ENCODE assay signal across 21 cellular contexts in genomic region chr17:39962642-39963220, GRCh38. TPM values are rescaled to one million over a fixed set of nuclear protein-coding genes. Genes with fewer than 3 reads are reported as not detected.
DNase-seq lines count a peak whose midpoint lies in the region; ATAC-seq, FAIRE-seq and TF ChIP-seq lines count a peak whose summit lies in the region.
"Had no signal": no experiment of that assay in that cellular context is flagged by ENCODE, and none has a peak within 500 bp of the region (broad histone marks: within the 10 kb centered on the region; RNA-seq: fewer than 3 reads in every experiment).

TSS of gene GSDMA (plus strand) at chr17:39963004. CDS start at chr17:39965688, 2,684 bp downstream.

- H2AK5ac ChIP-seq in H1 (ENCODE audit: low read depth, low read length) = no peak within 1 kb of the TSS

- H2BK20ac ChIP-seq in H1 (ENCODE audit: low read length) = no peak within 1 kb of the TSS

- H2BK5ac ChIP-seq in H1 (ENCODE audit: low read depth, low read length) = no peak within 1 kb of the TSS

- H3K27ac ChIP-seq in BLaER1 (no peak within 1 kb of the TSS), RWPE2 (ENCODE audit: poor library complexity, severe bottlenecking) (peak within 1 kb of the TSS; percentile 54), H1 (ENCODE audit: low read depth, low read length) (no peak within 1 kb of the TSS)
- H3K27ac ChIP-seq: spleen, thyroid gland had no signal

- H3K4me1 ChIP-seq in BLaER1 (peaks cover 32% of the 10 kb centered on the region), RWPE2 (ENCODE audit: insufficient read depth, poor library complexity, severe bottlenecking) (peaks cover 10% of the 10 kb centered on the region), H1 (replicated peaks in 1 of 4; ENCODE audit: control insufficient read depth in 3 of 4, insufficient read depth in 4 of 4, low read length in 3 of 4) (peaks cover 0 to 3% (median 1%) of the 10 kb centered on the region in 4 experiments; a peak in 2 of 7 replicates)

- DNase-seq in NCI-H2107 treated with DMSO at 0.1 percent for 48 hours (lab: John Stamatoyannopoulos, UW; ENCODE audit: unreplicated experiment) (peak; percentile 52), NCI-H2107 (lab: John Stamatoyannopoulos, UW) (no peak), RWPE2 (ENCODE audit: low spot score) (no peak), H1 (ENCODE audit: low read depth in 1 of 2, low spot score in 2 of 2) (no peak), medulla oblongata (ENCODE audit: extremely low spot score) (no peak), MG63 (no peak)
- DNase-seq: activated CD4-positive, CD25-positive, alpha-beta regulatory T cell treated with anti-CD3 and anti-CD28 coated beads, Interleukin-2, amount 50 U/mL, for 72 hours; activated gamma-delta T cell; effector memory CD4-positive, alpha-beta T cell; hypothalamus; left cardiac atrium; NCI-H1694 treated with DMSO at 0.1 percent for 48 hours; NCI-H748 treated with DMSO at 0.1 percent for 48 hours; spleen; thyroid gland had no signal

- H3K4me3 ChIP-seq in BLaER1 (no peak within 1 kb of the TSS), RWPE2 (ENCODE audit: severe bottlenecking) (no peak within 1 kb of the TSS), H1 (ENCODE audit: extremely low read depth in 1 of 4, insufficient read depth in 2 of 4, low read depth in 3 of 4, low read length in 4 of 4) (no peak within 1 kb of the TSS), MG63 (no peak within 1 kb of the TSS)
- H3K4me3 ChIP-seq: spleen, thyroid gland had no signal

- TF ChIP-seq POLR2A in H1 (IDR thresholded peaks at IDR 0.05; ENCODE audit: control extremely low read depth in 1 of 2, low read depth in 2 of 2, low read length in 2 of 2) = no peak

- no peak for TF ChIP-seq EP300 in H1 (IDR thresholded peaks at IDR 0.05; ENCODE audit: borderline replicate concordance in 1 of 2, low read depth in 2 of 2, low read length in 2 of 2)

- H2BK12ac ChIP-seq in H1 (ENCODE audit: low read depth, low read length) = no peak within 1 kb of the TSS

- no peak within 1 kb of the TSS for H4K5ac ChIP-seq in H1 (ENCODE audit: insufficient read length, low read depth, low read length)

- H3K18ac ChIP-seq in H1 (ENCODE audit: extremely low read depth, low read length) = no peak within 1 kb of the TSS

- H4K8ac ChIP-seq in H1 (ENCODE audit: extremely low read depth, insufficient read depth, low read length) = peak within 1 kb of the TSS; percentile 12; the same call in 1 of the 2 replicates

- ATAC-seq in RWPE2 (ENCODE audit: low read depth) (no peak), GM19351 (IDR thresholded peaks at IDR 0.05; ENCODE audit: unreplicated experiment) (no peak)
- ATAC-seq: left cardiac atrium had no signal

- no peak within 1 kb of the TSS for H2BK120ac ChIP-seq in H1 (replicated peaks; ENCODE audit: low read depth, low read length)

- H3K14ac ChIP-seq in H1 (ENCODE audit: insufficient read length) = no peak within 1 kb of the TSS

- TF ChIP-seq RAD21 in H1 (IDR thresholded peaks at IDR 0.05 in 1 of 2, conservative IDR thresholded peaks at IDR 0.05 in 1 of 2; ENCODE audit: low read depth in 2 of 2, low read length in 2 of 2) = no peak

- CTCF ChIA-PET in H1 (lab: Charles Lee; ENCODE audit: partially characterized antibody) = interaction anchor here (0.7 to 9.2 kb wide), 3 partner anchors 8 to 46 kb away, joined by 3 to 96 read pairs (median 3); no protein-coding TSS in a partner anchor

- no peak within 1 kb of the TSS for H4K91ac ChIP-seq in H1 (replicated peaks; ENCODE audit: insufficient read length, low read length)

- H3K23me2 ChIP-seq in H1 (ENCODE audit: low read depth, low read length) = peaks cover 2% of the 10 kb centered on the region; the same call in 1 of the 2 replicates

- no peak within 1 kb of the TSS for H3K23ac ChIP-seq in H1 (ENCODE audit: insufficient read length)

- no peak for TF ChIP-seq CTCF in RWPE2 (IDR thresholded peaks at IDR 0.05; ENCODE audit: poor library complexity, severe bottlenecking)
- TF ChIP-seq CTCF in H1 (IDR thresholded peaks at IDR 0.05; ENCODE audit: control extremely low read depth in 1 of 3, insufficient read depth in 1 of 3, low read depth in 1 of 3, low read length in 3 of 3) = no peak

- no peaks in the 10 kb centered on the region for H3K79me2 ChIP-seq in H1 (ENCODE audit: control insufficient read depth in 1 of 2, insufficient read depth in 2 of 2, low read length in 2 of 2)

- H3K4ac ChIP-seq in H1 (replicated peaks; ENCODE audit: insufficient read length, low read depth, low read length) = no peak within 1 kb of the TSS

- H3K27me3 ChIP-seq in BLaER1 = no peaks in the 10 kb centered on the region
- H3K27me3 ChIP-seq in RWPE2 (ENCODE audit: insufficient read depth, poor library complexity, severe bottlenecking) = no peaks in the 10 kb centered on the region
- no peaks in the 10 kb centered on the region; a peak in 1 of 7 replicates for H3K27me3 ChIP-seq in H1 (replicated peaks in 1 of 4; ENCODE audit: control insufficient read depth in 3 of 4, extremely low read depth in 1 of 4, insufficient read depth in 3 of 4, low read length in 3 of 4)
- H3K27me3 ChIP-seq in MG63 = no peaks in the 10 kb centered on the region
- H3K27me3 ChIP-seq: spleen, thyroid gland had no signal

- H2AFZ ChIP-seq in H1 (ENCODE audit: low read length) = no peak within 1 kb of the TSS

- no peaks in the 10 kb centered on the region for H3K36me3 ChIP-seq in BLaER1
- no peaks in the 10 kb centered on the region for H3K36me3 ChIP-seq in RWPE2 (ENCODE audit: low read depth)
- no peaks in the 10 kb centered on the region for H3K36me3 ChIP-seq in H1 (ENCODE audit: control insufficient read depth in 2 of 4, insufficient read depth in 4 of 4, low read length in 3 of 4)
- H3K36me3 ChIP-seq in MG63 = no peaks in the 10 kb centered on the region
- H3K36me3 ChIP-seq: spleen, thyroid gland had no signal

- H3K56ac ChIP-seq in H1 (replicated peaks; ENCODE audit: insufficient read length, low read depth, low read length) = no peak within 1 kb of the TSS

- no peaks in the 10 kb centered on the region for H3K9me3 ChIP-seq in BLaER1
- H3K9me3 ChIP-seq in RWPE2 (ENCODE audit: severe bottlenecking) = no peaks in the 10 kb centered on the region
- no peaks in the 10 kb centered on the region for H3K9me3 ChIP-seq in H1 (ENCODE audit: insufficient read depth in 2 of 2, low read depth in 1 of 2, low read length in 1 of 2)
- H3K9me3 ChIP-seq in MG63 = no peaks in the 10 kb centered on the region
- H3K9me3 ChIP-seq: spleen, thyroid gland had no signal

- POLR2A ChIA-PET in H1 (lab: Charles Lee; ENCODE audit: partially characterized antibody) = interaction anchor here (0.6 to 1.8 kb wide), 4 partner anchors 8 to 36 kb away, joined by 3 to 7 read pairs (median 4); partner anchors contain the start of genes ORMDL3 and PSMD3

- FAIRE-seq in H1 (lab: Jason Lieb, UNC) = no peak
- FAIRE-seq: bronchial epithelial cell had no signal

- H3K79me1 ChIP-seq in H1 (ENCODE audit: low read depth, low read length) = no peaks in the 10 kb centered on the region

- H3K9ac ChIP-seq in BLaER1 = no peak within 1 kb of the TSS
- no peak within 1 kb of the TSS for H3K9ac ChIP-seq in H1 (replicated peaks in 1 of 4; ENCODE audit: extremely low read depth in 1 of 4, low read depth in 3 of 4, low read length in 3 of 4)

- H2BK15ac ChIP-seq in H1 (ENCODE audit: low read length) = no peak within 1 kb of the TSS

- H3K4me2 ChIP-seq in BLaER1 (peak within 1 kb of the TSS; percentile 19; the same call in 1 of the 2 replicates), H1 (ENCODE audit: insufficient read depth in 1 of 2, low read depth in 2 of 2, low read length in 2 of 2) (no peak within 1 kb of the TSS)

- 82% methylated on average over 4 of the region's 6 CpGs; no CpG with 5 or more reads in 1 of the 2 experiments for WGBS in H1 (ENCODE audit: extremely low coverage in 1 of 2, insufficient coverage in 1 of 2, insufficient read length in 1 of 2, insufficient replicate concordance in 2 of 2, low coverage in 1 of 2, low lambda C conversion rate in 2 of 2, missing lambda C conversion rate in 1 of 2), 2 experiments

- H4K20me1 ChIP-seq in BLaER1 (no peaks in the 10 kb centered on the region), H1 (replicated peaks in 1 of 2; ENCODE audit: control insufficient read depth in 1 of 2, insufficient read depth in 2 of 2, low read length in 2 of 2) (no peaks in the 10 kb centered on the region)

TF ChIP-seq in H1, 55 proteins besides CTCF, POLR2A, EP300 and RAD21 (continues in another document):
- TF ChIP-seq BCL11A (IDR thresholded peaks at IDR 0.05; ENCODE audit: low read depth in 2 of 2, low read length in 2 of 2) (no peak), ASH2L (IDR thresholded peaks at IDR 0.05; ENCODE audit: low read length) (no peak), SP1 (IDR thresholded peaks at IDR 0.05; ENCODE audit: low read depth, low read length) (no peak), YY1 (IDR thresholded peaks at IDR 0.05; ENCODE audit: low read depth, low read length) (no peak)

RNA-seq across cellular contexts. Expression of gene GSDMA, which starts in this region (rescaled TPM):
- not detected in 2 replicates for total RNA-seq in H1 (2021; fragmentation: NEBNext Ultra II Directional; extraction: Animal tissue kit (Norgen Biotek cat#: 25700))
- polyA plus RNA-seq in H1 (2011; rRNA removed) = 0.03 and 0.05 TPM in 2 replicates
- polyA plus RNA-seq in H1 (2011; cell fraction: cytosol; rRNA removed) = not detected
- not detected for polyA plus RNA-seq in H1 (2011; cell fraction: nucleus; rRNA removed)
- not detected in 4 replicates for polyA plus RNA-seq in H1 (2012, experiment 1 of 2)
- polyA plus RNA-seq in H1 (2012, experiment 2 of 2) = 0.07 TPM
- 0.06 TPM for polyA plus RNA-seq in H1 (2013, experiment 1 of 2)
- polyA plus RNA-seq in H1 (2013, experiment 2 of 2) = 0.06 TPM
- 0.44 TPM in 1 of 2 replicates, not detected in the other for polyA minus RNA-seq in H1 (2011; rRNA and poly(A)+ RNA removed)
- not detected for polyA minus RNA-seq in H1 (2011; cell fraction: cytosol; rRNA and poly(A)+ RNA removed)
- polyA minus RNA-seq in H1 (2011; cell fraction: nucleus; rRNA and poly(A)+ RNA removed) = not detected
- total RNA-seq in MG63 (2014; rRNA removed; shearing (Covaris generic); ENCODE audit: low replicate concordance) = not detected in 2 replicates
- total RNA-seq: A673, progenitor cell of endocrine pancreas, RPMI7951, thyroid gland had no signal
